1 cellular context compared by ENCODE assay signal in the genomic region with DNA sequence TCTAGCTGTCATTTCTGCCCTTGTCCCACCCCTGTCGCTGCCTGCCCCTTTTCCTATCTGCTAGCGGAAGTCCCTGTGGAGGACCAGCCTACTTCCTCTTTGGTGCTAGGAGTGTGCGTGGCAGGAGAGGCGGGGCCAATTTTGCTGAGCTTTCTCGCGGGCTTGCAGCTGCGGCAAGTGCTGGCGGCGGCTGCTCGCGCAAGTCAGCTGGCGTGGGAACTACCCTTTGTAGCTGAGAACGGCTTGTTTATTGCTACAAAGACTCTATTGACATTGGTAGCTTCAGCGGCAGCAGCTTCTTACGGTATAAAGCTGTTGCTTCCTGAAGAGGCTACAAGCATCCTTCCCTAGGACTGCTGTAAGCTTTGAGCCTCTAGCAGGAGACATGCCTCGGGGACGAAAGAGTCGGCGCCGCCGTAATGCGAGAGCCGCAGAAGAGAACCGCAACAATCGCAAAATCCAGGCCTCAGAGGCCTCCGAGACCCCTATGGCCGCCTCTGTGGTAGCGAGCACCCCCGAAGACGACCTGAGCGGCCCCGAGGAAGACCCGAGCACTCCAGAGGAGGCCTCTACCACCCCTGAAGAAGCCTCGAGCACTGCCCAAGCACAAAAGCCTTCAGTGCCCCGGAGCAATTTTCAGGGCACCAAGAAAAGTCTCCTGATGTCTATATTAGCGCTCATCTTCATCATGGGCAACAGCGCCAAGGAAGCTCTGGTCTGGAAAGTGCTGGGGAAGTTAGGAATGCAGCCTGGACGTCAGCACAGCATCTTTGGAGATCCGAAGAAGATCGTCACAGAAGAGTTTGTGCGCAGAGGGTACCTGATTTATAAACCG.
TF ChIP-seq lines count a peak whose summit lies in the region.

A gene with protein sequence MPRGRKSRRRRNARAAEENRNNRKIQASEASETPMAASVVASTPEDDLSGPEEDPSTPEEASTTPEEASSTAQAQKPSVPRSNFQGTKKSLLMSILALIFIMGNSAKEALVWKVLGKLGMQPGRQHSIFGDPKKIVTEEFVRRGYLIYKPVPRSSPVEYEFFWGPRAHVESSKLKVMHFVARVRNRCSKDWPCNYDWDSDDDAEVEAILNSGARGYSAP (plus strand): TSS at position 138 of the 835 bp plus-strand sequence. CDS start 248 bp downstream, at position 386.

TF ChIP-seq in GM12878, 131 proteins besides CTCF, POLR2A, EP300 and RAD21 (continued from another document and continues in another):
- TF ChIP-seq, protein P1, sequence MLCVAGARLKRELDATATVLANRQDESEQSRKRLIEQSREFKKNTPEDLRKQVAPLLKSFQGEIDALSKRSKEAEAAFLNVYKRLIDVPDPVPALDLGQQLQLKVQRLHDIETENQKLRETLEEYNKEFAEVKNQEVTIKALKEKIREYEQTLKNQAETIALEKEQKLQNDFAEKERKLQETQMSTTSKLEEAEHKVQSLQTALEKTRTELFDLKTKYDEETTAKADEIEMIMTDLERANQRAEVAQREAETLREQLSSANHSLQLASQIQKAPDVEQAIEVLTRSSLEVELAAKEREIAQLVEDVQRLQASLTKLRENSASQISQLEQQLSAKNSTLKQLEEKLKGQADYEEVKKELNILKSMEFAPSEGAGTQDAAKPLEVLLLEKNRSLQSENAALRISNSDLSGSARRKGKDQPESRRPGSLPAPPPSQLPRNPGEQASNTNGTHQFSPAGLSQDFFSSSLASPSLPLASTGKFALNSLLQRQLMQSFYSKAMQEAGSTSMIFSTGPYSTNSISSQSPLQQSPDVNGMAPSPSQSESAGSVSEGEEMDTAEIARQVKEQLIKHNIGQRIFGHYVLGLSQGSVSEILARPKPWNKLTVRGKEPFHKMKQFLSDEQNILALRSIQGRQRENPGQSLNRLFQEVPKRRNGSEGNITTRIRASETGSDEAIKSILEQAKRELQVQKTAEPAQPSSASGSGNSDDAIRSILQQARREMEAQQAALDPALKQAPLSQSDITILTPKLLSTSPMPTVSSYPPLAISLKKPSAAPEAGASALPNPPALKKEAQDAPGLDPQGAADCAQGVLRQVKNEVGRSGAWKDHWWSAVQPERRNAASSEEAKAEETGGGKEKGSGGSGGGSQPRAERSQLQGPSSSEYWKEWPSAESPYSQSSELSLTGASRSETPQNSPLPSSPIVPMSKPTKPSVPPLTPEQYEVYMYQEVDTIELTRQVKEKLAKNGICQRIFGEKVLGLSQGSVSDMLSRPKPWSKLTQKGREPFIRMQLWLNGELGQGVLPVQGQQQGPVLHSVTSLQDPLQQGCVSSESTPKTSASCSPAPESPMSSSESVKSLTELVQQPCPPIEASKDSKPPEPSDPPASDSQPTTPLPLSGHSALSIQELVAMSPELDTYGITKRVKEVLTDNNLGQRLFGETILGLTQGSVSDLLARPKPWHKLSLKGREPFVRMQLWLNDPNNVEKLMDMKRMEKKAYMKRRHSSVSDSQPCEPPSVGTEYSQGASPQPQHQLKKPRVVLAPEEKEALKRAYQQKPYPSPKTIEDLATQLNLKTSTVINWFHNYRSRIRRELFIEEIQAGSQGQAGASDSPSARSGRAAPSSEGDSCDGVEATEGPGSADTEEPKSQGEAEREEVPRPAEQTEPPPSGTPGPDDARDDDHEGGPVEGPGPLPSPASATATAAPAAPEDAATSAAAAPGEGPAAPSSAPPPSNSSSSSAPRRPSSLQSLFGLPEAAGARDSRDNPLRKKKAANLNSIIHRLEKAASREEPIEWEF (IDR thresholded peaks at IDR 0.05; ENCODE audit: insufficient replicate concordance, low read depth, low read length): no peak
- TF ChIP-seq NRF1 (conservative IDR thresholded peaks at IDR 0.05; ENCODE audit: low read depth, low read length) (0 out of 2 replicates have a peak, but pooled peaks have one; percentile 7), CREM (IDR thresholded peaks at IDR 0.05; ENCODE audit: low read depth) (no peak), POLR2AphosphoS5 (IDR thresholded peaks at IDR 0.05; ENCODE audit: low read length) (peak; percentile 63; the same call in 1 of the 2 replicates), RAD51 (IDR thresholded peaks at IDR 0.05) (no peak), POU2F2 (IDR thresholded peaks at IDR 0.05; ENCODE audit: borderline replicate concordance, low read depth, low read length) (no peak), SMAD1 (IDR thresholded peaks at IDR 0.05; ENCODE audit: low read depth, partially characterized antibody) (no peak), GABPA (IDR thresholded peaks at IDR 0.05; ENCODE audit: low read depth) (peak; percentile 80), TARDBP (IDR thresholded peaks at IDR 0.05; ENCODE audit: borderline replicate concordance) (no peak), WRNIP1 (IDR thresholded peaks at IDR 0.05; ENCODE audit: borderline replicate concordance, low read depth, low read length) (no peak), ATF7 (IDR thresholded peaks at IDR 0.05; ENCODE audit: low read depth) (0 out of 2 replicates have a peak, but pooled peaks have one; percentile 10), BRCA1 (IDR thresholded peaks at IDR 0.05; ENCODE audit: low read depth, low read length) (no peak), TCF3 (IDR thresholded peaks at IDR 0.05; ENCODE audit: borderline replicate concordance, insufficient read depth, low read depth, low read length) (no peak), EED (IDR thresholded peaks at IDR 0.05; ENCODE audit: low read depth) (no peak), POLR2AphosphoS2 (IDR thresholded peaks at IDR 0.05; ENCODE audit: low read depth, low read length) (no peak), ETV6 (conservative IDR thresholded peaks at IDR 0.05 in 1 of 2, IDR thresholded peaks at IDR 0.05 in 1 of 2; ENCODE audit: borderline replicate concordance in 1 of 2, low read depth in 1 of 2) (peak in 1 of 2 experiments; percentile 86; a peak in 2 of 4 replicates), MYC (IDR thresholded peaks at IDR 0.05; ENCODE audit: insufficient read depth, insufficient read length, insufficient replicate concordance, low read length, severe bottlenecking) (no peak)
- TF ChIP-seq, protein P2, sequence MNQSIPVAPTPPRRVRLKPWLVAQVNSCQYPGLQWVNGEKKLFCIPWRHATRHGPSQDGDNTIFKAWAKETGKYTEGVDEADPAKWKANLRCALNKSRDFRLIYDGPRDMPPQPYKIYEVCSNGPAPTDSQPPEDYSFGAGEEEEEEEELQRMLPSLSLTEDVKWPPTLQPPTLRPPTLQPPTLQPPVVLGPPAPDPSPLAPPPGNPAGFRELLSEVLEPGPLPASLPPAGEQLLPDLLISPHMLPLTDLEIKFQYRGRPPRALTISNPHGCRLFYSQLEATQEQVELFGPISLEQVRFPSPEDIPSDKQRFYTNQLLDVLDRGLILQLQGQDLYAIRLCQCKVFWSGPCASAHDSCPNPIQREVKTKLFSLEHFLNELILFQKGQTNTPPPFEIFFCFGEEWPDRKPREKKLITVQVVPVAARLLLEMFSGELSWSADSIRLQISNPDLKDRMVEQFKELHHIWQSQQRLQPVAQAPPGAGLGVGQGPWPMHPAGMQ (IDR thresholded peaks at IDR 0.05; ENCODE audit: borderline replicate concordance): no peak
- TF ChIP-seq, protein P3, sequence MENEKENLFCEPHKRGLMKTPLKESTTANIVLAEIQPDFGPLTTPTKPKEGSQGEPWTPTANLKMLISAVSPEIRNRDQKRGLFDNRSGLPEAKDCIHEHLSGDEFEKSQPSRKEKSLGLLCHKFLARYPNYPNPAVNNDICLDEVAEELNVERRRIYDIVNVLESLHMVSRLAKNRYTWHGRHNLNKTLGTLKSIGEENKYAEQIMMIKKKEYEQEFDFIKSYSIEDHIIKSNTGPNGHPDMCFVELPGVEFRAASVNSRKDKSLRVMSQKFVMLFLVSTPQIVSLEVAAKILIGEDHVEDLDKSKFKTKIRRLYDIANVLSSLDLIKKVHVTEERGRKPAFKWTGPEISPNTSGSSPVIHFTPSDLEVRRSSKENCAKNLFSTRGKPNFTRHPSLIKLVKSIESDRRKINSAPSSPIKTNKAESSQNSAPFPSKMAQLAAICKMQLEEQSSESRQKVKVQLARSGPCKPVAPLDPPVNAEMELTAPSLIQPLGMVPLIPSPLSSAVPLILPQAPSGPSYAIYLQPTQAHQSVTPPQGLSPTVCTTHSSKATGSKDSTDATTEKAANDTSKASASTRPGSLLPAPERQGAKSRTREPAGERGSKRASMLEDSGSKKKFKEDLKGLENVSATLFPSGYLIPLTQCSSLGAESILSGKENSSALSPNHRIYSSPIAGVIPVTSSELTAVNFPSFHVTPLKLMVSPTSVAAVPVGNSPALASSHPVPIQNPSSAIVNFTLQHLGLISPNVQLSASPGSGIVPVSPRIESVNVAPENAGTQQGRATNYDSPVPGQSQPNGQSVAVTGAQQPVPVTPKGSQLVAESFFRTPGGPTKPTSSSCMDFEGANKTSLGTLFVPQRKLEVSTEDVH (IDR thresholded peaks at IDR 0.05; ENCODE audit: low read depth, partially characterized antibody): no peak
- TF ChIP-seq, protein P4, sequence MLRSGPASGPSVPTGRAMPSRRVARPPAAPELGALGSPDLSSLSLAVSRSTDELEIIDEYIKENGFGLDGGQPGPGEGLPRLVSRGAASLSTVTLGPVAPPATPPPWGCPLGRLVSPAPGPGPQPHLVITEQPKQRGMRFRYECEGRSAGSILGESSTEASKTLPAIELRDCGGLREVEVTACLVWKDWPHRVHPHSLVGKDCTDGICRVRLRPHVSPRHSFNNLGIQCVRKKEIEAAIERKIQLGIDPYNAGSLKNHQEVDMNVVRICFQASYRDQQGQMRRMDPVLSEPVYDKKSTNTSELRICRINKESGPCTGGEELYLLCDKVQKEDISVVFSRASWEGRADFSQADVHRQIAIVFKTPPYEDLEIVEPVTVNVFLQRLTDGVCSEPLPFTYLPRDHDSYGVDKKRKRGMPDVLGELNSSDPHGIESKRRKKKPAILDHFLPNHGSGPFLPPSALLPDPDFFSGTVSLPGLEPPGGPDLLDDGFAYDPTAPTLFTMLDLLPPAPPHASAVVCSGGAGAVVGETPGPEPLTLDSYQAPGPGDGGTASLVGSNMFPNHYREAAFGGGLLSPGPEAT (IDR thresholded peaks at IDR 0.05; ENCODE audit: low read depth): no peak
- TF ChIP-seq, protein P5, sequence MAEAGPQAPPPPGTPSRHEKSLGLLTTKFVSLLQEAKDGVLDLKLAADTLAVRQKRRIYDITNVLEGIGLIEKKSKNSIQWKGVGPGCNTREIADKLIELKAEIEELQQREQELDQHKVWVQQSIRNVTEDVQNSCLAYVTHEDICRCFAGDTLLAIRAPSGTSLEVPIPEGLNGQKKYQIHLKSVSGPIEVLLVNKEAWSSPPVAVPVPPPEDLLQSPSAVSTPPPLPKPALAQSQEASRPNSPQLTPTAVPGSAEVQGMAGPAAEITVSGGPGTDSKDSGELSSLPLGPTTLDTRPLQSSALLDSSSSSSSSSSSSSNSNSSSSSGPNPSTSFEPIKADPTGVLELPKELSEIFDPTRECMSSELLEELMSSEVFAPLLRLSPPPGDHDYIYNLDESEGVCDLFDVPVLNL (IDR thresholded peaks at IDR 0.05; ENCODE audit: low read depth, low read length): no peak
- TF ChIP-seq, protein P6, sequence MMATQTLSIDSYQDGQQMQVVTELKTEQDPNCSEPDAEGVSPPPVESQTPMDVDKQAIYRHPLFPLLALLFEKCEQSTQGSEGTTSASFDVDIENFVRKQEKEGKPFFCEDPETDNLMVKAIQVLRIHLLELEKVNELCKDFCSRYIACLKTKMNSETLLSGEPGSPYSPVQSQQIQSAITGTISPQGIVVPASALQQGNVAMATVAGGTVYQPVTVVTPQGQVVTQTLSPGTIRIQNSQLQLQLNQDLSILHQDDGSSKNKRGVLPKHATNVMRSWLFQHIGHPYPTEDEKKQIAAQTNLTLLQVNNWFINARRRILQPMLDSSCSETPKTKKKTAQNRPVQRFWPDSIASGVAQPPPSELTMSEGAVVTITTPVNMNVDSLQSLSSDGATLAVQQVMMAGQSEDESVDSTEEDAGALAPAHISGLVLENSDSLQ (IDR thresholded peaks at IDR 0.05): 0 out of 2 replicates have a peak, but pooled peaks have one; percentile 68
- TF ChIP-seq, protein P7, sequence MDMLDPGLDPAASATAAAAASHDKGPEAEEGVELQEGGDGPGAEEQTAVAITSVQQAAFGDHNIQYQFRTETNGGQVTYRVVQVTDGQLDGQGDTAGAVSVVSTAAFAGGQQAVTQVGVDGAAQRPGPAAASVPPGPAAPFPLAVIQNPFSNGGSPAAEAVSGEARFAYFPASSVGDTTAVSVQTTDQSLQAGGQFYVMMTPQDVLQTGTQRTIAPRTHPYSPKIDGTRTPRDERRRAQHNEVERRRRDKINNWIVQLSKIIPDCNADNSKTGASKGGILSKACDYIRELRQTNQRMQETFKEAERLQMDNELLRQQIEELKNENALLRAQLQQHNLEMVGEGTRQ (IDR thresholded peaks at IDR 0.05; ENCODE audit: borderline replicate concordance, low read depth, low read length): no peak
- TF ChIP-seq, protein P8, sequence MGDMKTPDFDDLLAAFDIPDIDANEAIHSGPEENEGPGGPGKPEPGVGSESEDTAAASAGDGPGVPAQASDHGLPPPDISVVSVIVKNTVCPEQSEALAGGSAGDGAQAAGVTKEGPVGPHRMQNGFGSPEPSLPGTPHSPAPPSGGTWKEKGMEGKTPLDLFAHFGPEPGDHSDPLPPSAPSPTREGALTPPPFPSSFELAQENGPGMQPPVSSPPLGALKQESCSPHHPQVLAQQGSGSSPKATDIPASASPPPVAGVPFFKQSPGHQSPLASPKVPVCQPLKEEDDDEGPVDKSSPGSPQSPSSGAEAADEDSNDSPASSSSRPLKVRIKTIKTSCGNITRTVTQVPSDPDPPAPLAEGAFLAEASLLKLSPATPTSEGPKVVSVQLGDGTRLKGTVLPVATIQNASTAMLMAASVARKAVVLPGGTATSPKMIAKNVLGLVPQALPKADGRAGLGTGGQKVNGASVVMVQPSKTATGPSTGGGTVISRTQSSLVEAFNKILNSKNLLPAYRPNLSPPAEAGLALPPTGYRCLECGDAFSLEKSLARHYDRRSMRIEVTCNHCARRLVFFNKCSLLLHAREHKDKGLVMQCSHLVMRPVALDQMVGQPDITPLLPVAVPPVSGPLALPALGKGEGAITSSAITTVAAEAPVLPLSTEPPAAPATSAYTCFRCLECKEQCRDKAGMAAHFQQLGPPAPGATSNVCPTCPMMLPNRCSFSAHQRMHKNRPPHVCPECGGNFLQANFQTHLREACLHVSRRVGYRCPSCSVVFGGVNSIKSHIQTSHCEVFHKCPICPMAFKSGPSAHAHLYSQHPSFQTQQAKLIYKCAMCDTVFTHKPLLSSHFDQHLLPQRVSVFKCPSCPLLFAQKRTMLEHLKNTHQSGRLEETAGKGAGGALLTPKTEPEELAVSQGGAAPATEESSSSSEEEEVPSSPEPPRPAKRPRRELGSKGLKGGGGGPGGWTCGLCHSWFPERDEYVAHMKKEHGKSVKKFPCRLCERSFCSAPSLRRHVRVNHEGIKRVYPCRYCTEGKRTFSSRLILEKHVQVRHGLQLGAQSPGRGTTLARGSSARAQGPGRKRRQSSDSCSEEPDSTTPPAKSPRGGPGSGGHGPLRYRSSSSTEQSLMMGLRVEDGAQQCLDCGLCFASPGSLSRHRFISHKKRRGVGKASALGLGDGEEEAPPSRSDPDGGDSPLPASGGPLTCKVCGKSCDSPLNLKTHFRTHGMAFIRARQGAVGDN (IDR thresholded peaks at IDR 0.05): no peak
